2 cellular contexts compared by ENCODE assay signal in genomic region chr1:178330153-178330552, GRCh38.
TF ChIP-seq lines count a peak whose summit lies in the region.

No MANE protein-coding gene starts in this region.

TF ChIP-seq in HEK293, 187 proteins besides CTCF, POLR2A, EP300 and RAD21:
- TF ChIP-seq, protein P1, sequence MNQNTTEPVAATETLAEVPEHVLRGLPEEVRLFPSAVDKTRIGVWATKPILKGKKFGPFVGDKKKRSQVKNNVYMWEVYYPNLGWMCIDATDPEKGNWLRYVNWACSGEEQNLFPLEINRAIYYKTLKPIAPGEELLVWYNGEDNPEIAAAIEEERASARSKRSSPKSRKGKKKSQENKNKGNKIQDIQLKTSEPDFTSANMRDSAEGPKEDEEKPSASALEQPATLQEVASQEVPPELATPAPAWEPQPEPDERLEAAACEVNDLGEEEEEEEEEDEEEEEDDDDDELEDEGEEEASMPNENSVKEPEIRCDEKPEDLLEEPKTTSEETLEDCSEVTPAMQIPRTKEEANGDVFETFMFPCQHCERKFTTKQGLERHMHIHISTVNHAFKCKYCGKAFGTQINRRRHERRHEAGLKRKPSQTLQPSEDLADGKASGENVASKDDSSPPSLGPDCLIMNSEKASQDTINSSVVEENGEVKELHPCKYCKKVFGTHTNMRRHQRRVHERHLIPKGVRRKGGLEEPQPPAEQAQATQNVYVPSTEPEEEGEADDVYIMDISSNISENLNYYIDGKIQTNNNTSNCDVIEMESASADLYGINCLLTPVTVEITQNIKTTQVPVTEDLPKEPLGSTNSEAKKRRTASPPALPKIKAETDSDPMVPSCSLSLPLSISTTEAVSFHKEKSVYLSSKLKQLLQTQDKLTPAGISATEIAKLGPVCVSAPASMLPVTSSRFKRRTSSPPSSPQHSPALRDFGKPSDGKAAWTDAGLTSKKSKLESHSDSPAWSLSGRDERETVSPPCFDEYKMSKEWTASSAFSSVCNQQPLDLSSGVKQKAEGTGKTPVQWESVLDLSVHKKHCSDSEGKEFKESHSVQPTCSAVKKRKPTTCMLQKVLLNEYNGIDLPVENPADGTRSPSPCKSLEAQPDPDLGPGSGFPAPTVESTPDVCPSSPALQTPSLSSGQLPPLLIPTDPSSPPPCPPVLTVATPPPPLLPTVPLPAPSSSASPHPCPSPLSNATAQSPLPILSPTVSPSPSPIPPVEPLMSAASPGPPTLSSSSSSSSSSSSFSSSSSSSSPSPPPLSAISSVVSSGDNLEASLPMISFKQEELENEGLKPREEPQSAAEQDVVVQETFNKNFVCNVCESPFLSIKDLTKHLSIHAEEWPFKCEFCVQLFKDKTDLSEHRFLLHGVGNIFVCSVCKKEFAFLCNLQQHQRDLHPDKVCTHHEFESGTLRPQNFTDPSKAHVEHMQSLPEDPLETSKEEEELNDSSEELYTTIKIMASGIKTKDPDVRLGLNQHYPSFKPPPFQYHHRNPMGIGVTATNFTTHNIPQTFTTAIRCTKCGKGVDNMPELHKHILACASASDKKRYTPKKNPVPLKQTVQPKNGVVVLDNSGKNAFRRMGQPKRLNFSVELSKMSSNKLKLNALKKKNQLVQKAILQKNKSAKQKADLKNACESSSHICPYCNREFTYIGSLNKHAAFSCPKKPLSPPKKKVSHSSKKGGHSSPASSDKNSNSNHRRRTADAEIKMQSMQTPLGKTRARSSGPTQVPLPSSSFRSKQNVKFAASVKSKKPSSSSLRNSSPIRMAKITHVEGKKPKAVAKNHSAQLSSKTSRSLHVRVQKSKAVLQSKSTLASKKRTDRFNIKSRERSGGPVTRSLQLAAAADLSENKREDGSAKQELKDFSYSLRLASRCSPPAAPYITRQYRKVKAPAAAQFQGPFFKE (tag by site-specific recombination; IDR thresholded peaks at IDR 0.05; ENCODE audit: borderline replicate concordance) = no peak
- no peak for TF ChIP-seq ZSCAN16 (tag by site-specific recombination; IDR thresholded peaks at IDR 0.05)
- TF ChIP-seq ZBTB17 (tag by site-specific recombination; IDR thresholded peaks at IDR 0.05) = peak; percentile 32; the same call in 1 of the 2 replicates
- no peak for TF ChIP-seq YY1 (tag by site-specific recombination; IDR thresholded peaks at IDR 0.05)
- TF ChIP-seq ZNF596 (tag by site-specific recombination; IDR thresholded peaks at IDR 0.05) = no peak
- no peak for TF ChIP-seq ZNF366 (tag by site-specific recombination; conservative IDR thresholded peaks at IDR 0.05)
- TF ChIP-seq ZNF777 (tag by site-specific recombination; IDR thresholded peaks at IDR 0.05; ENCODE audit: borderline replicate concordance) = no peak

TF ChIP-seq in WTC11, 78 proteins besides CTCF, POLR2A, EP300 and RAD21 (continued from another document):
- TF ChIP-seq FOXP4 (CRISPR knock-in tag; IDR thresholded peaks at IDR 0.05) = no peak
- TF ChIP-seq ZNF232 (CRISPR knock-in tag; IDR thresholded peaks at IDR 0.05) = no peak
- TF ChIP-seq USF1 (CRISPR knock-in tag; IDR thresholded peaks at IDR 0.05) = no peak
TF ChIP-seq in WTC11: peak in this region for 0.
